8 cellular contexts compared by ENCODE assay signal in the genomic region with DNA sequence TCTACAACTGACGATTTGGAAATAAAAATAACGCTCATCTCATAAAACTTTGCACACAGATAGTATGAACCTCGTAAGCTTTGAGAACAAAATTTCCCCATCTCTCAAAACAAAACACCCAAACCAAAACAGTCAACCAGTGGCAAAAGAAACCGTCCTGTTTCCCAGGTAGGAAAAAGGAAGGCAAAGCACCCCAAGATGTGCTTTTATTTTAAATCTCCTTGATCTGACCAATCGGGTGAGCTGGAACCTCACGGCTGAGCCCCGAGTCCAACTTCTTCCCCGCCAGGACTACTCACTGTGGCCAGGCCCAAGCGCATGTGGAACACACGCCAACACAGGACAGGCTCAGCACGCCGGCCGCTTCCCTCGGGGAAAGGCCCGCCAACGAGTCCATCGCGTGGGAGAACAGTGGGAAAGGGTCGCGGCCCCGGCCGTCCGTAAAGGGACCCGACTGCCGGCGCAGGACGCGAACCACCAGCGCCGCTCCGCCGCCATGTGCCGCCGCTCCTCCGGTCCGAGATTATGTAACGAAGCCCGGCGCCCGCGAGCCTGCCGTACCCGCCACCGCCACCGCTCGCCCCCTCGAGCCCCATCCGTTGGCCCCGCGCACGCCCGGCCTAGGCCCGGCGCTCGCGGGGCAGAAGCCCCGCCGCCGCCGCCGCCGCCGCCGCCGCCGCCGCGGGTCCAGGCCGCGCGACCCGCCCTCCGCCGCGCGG. TPM values are rescaled to one million over a fixed set of nuclear protein-coding genes. Genes with fewer than 3 reads are reported as not detected.
A peak's percentile ranks its signal among the peaks of the same experiment; 100 is the strongest.
DNase-seq lines count a peak whose midpoint lies in the region; ATAC-seq, FAIRE-seq and TF ChIP-seq lines count a peak whose summit lies in the region.

No MANE protein-coding gene starts in this region.

- no peaks in the 10 kb centered on the region for H3K9me3 ChIP-seq in endothelial cell of umbilical vein (replicated peaks; ENCODE audit: control insufficient read depth, insufficient read depth, low read length)

- ATAC-seq in HG02763 (IDR thresholded peaks at IDR 0.05; ENCODE audit: unreplicated experiment), result peak; percentile 20
- peak; percentile 42 for ATAC-seq in stimulated activated effector memory CD8-positive, alpha-beta T cell treated with anti-CD3 and anti-CD28 coated beads, Interleukin-12 subunit alpha, Interleukin-12 subunit beta, amount 100 ng/mL, for 72 hours

- peaks cover 37% of the 10 kb centered on the region for H3K4me1 Mint-ChIP-seq in stimulated activated effector memory CD8-positive, alpha-beta T cell treated with anti-CD3 and anti-CD28 coated beads, Interleukin-12 subunit alpha, Interleukin-12 subunit beta, amount 100 ng/mL, for 72 hours

- peak; percentile 69 for DNase-seq in GM12865 (ENCODE audit: low read depth)
- peak; percentile 51 for DNase-seq in NCI-H2171 treated with DMSO at 0.1 percent for 48 hours (lab: John Stamatoyannopoulos, UW)
- DNase-seq in activated CD8-positive, alpha-beta memory T cell treated with anti-CD3 and anti-CD28 coated beads, Interleukin-2, amount 50 U/mL, for 4 hours, result peak; percentile 51
- DNase-seq in endothelial cell of umbilical vein (ENCODE audit: low read depth, low spot score), result peak; percentile 70
- DNase-seq in mucosa of gallbladder (ENCODE audit: low spot score), result peak; percentile 29
- DNase-seq in stimulated activated effector memory CD8-positive, alpha-beta T cell treated with anti-CD3 and anti-CD28 coated beads, Interleukin-12 subunit alpha, Interleukin-12 subunit beta, amount 100 ng/mL, for 72 hours (ENCODE audit: low spot score in 2 of 2), result peak; percentile 37 to 79

- POLR2A ChIA-PET in endothelial cell of umbilical vein (lab: Charles Lee), result interaction anchor here (0.8 kb wide), 1 partner anchor 23 kb away, joined by 3 read pairs; no protein-coding TSS in a partner anchor

- H3K4me3 ChIP-seq in GM12865 (ENCODE audit: low read depth, low read length), result peak overlapping the region; percentile 62
- peak overlapping the region; percentile 91 to 95 (median 95) for H3K4me3 ChIP-seq in endothelial cell of umbilical vein (replicated peaks in 1 of 3; ENCODE audit: insufficient read depth in 1 of 3, low read depth in 1 of 3, low read length in 3 of 3)

- no peaks in the 10 kb centered on the region for H3K9me3 Mint-ChIP-seq in stimulated activated effector memory CD8-positive, alpha-beta T cell treated with anti-CD3 and anti-CD28 coated beads, Interleukin-12 subunit alpha, Interleukin-12 subunit beta, amount 100 ng/mL, for 72 hours

- H3K4me3 Mint-ChIP-seq in stimulated activated effector memory CD8-positive, alpha-beta T cell treated with anti-CD3 and anti-CD28 coated beads, Interleukin-12 subunit alpha, Interleukin-12 subunit beta, amount 100 ng/mL, for 72 hours, result peak overlapping the region; percentile 88

- peaks cover 51% of the 10 kb centered on the region for H3K79me2 ChIP-seq in endothelial cell of umbilical vein (ENCODE audit: control insufficient read depth, insufficient read depth, low read length)

- H3K36me3 Mint-ChIP-seq in stimulated activated effector memory CD8-positive, alpha-beta T cell treated with anti-CD3 and anti-CD28 coated beads, Interleukin-12 subunit alpha, Interleukin-12 subunit beta, amount 100 ng/mL, for 72 hours, result peaks cover 56% of the 10 kb centered on the region

- peak overlapping the region; percentile 90 for H3K9ac ChIP-seq in endothelial cell of umbilical vein (replicated peaks; ENCODE audit: extremely low read depth, insufficient read depth, low read length)

- peak overlapping the region; percentile 46 for H2AFZ ChIP-seq in endothelial cell of umbilical vein (ENCODE audit: low read depth, low read length)

- dilution Hi-C loops in endothelial cell of umbilical vein (cut with MboI; ENCODE audit: extremely low pct_ligation_motif_present, low sequenced_read_pairs), result no loop called here

- no peaks in the 10 kb centered on the region for H3K27me3 ChIP-seq in endothelial cell of umbilical vein (ENCODE audit: control insufficient read depth in 2 of 2, insufficient read depth in 2 of 2, low read length in 2 of 2)

- H3K27ac ChIP-seq in 22Rv1, result peak overlapping the region; percentile 98
- H3K27ac ChIP-seq in endothelial cell of umbilical vein (ENCODE audit: insufficient read depth, low read depth, low read length), result peak overlapping the region; percentile 74

- intact Hi-C loops in endothelial cell of umbilical vein (cut with micrococcal nuclease), result loop anchor here (1.0 to 10.0 kb wide), 3 partner anchors 14 to 400 kb away; a partner anchor contains a TSS

- CTCF ChIA-PET in endothelial cell of umbilical vein (lab: Charles Lee), result interaction anchor here (0.8 to 2.1 kb wide), 3 partner anchors 21 to 40 kb away, joined by 3 to 8 read pairs (median 3); no protein-coding TSS in a partner anchor

- FAIRE-seq in endothelial cell of umbilical vein (lab: Jason Lieb, UNC), result peak; percentile 60

- H3K36me3 ChIP-seq in endothelial cell of umbilical vein (ENCODE audit: control insufficient read depth in 2 of 2, extremely low read depth in 1 of 2, insufficient read depth in 2 of 2, low read length in 2 of 2), result peaks cover 0 to 3% of the 10 kb centered on the region in 2 experiments

- peaks cover 4% of the 10 kb centered on the region for H4K20me1 ChIP-seq in endothelial cell of umbilical vein (replicated peaks; ENCODE audit: control insufficient read depth, extremely low read depth, insufficient read depth, low read length)

- peak overlapping the region; percentile 81 for H3K4me2 ChIP-seq in endothelial cell of umbilical vein (ENCODE audit: insufficient read depth, low read length)

- TF ChIP-seq CTCF in 22Rv1 (IDR thresholded peaks at IDR 0.05), result peak; percentile 10; the same call in 1 of the 2 replicates
- no peak for TF ChIP-seq CTCF in GM12865 (IDR thresholded peaks at IDR 0.05; ENCODE audit: insufficient read depth, low read depth, low read length, missing control alignments)
- TF ChIP-seq CTCF in endothelial cell of umbilical vein (IDR thresholded peaks at IDR 0.05; ENCODE audit: extremely low read depth in 1 of 2, insufficient read depth in 1 of 2, low read depth in 1 of 2, low read length in 2 of 2), result no peak

- no TSS peak for BruUV-seq in endothelial cell of umbilical vein (replicated peaks; lab: Mats Ljungman, UMichigan)

- no peaks in the 10 kb centered on the region for H3K9me1 ChIP-seq in endothelial cell of umbilical vein (replicated peaks; ENCODE audit: control insufficient read depth, extremely low read depth, insufficient read depth, low read length)

- no peak for TF ChIP-seq POLR2A in endothelial cell of umbilical vein (IDR thresholded peaks at IDR 0.05; ENCODE audit: low read depth, low read length)

- H3K4me1 ChIP-seq in endothelial cell of umbilical vein (ENCODE audit: control insufficient read depth, extremely low read depth, insufficient read depth, low read length), result peaks cover 8% of the 10 kb centered on the region

- H3K27ac Mint-ChIP-seq in stimulated activated effector memory CD8-positive, alpha-beta T cell treated with anti-CD3 and anti-CD28 coated beads, Interleukin-12 subunit alpha, Interleukin-12 subunit beta, amount 100 ng/mL, for 72 hours, result peak overlapping the region; percentile 97

TF ChIP-seq in endothelial cell of umbilical vein, 7 proteins besides CTCF, POLR2A, EP300 and RAD21:
- TF ChIP-seq POLR2AphosphoS5 (IDR thresholded peaks at IDR 0.05; ENCODE audit: insufficient read depth, low read depth, low read length) (no peak), EZH2 (IDR thresholded peaks at IDR 0.05; ENCODE audit: borderline replicate concordance, low read depth, low read length, severe bottlenecking) (no peak), JUN (IDR thresholded peaks at IDR 0.05; ENCODE audit: borderline replicate concordance, insufficient read depth, insufficient read length, low read depth) (no peak), MYC (IDR thresholded peaks at IDR 0.05; ENCODE audit: low read depth, low read length) (no peak), FOS (IDR thresholded peaks at IDR 0.05; ENCODE audit: borderline replicate concordance, insufficient read depth, low read length) (no peak), GATA2 (IDR thresholded peaks at IDR 0.05; ENCODE audit: insufficient read depth, insufficient read length, low read depth, low read length) (no peak)
- TF ChIP-seq, protein P1, sequence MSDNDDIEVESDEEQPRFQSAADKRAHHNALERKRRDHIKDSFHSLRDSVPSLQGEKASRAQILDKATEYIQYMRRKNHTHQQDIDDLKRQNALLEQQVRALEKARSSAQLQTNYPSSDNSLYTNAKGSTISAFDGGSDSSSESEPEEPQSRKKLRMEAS (IDR thresholded peaks at IDR 0.05; ENCODE audit: insufficient read depth, insufficient read length), result no peak

RNA-seq across cellular contexts. Expression of a gene that starts 0.8 kb away (rescaled TPM):
- total RNA-seq in endothelial cell of umbilical vein (30.7 and 32.1 TPM in 2 replicates), mucosa of gallbladder (25.7 TPM)
- 3.5 and 5.5 TPM in 2 replicates for polyA plus RNA-seq in endothelial cell of umbilical vein
- 7.5 and 9.7 TPM in 2 replicates for polyA plus RNA-seq in endothelial cell of umbilical vein (2011; cell fraction: cytosol; rRNA removed)
- 29.9 and 32.7 TPM in 2 replicates for polyA plus RNA-seq in endothelial cell of umbilical vein (2011; cell fraction: nucleus; rRNA removed)
- 17.6 and 21.3 TPM in 2 replicates for polyA plus RNA-seq in endothelial cell of umbilical vein (2012)
- 21.1 and 24.4 TPM in 2 replicates for polyA minus RNA-seq in endothelial cell of umbilical vein
- 39.3 TPM for polyA minus RNA-seq in endothelial cell of umbilical vein (2011; cell fraction: cytosol; rRNA and poly(A)+ RNA removed)
- 50.8 and 69.1 TPM in 2 replicates for polyA minus RNA-seq in endothelial cell of umbilical vein (2011; cell fraction: nucleus; rRNA and poly(A)+ RNA removed)

Comparison
In these comparisons a context has a peak if more than half of its experiments do, and no peak if none do; other contexts are left out.
1. Peak in every context shown above with its lines: DNase-seq, ATAC-seq, H3K4me3 ChIP-seq and H3K27ac ChIP-seq.